Comparison of ENCODE assay signal across 21 cellular contexts in the genomic region with DNA sequence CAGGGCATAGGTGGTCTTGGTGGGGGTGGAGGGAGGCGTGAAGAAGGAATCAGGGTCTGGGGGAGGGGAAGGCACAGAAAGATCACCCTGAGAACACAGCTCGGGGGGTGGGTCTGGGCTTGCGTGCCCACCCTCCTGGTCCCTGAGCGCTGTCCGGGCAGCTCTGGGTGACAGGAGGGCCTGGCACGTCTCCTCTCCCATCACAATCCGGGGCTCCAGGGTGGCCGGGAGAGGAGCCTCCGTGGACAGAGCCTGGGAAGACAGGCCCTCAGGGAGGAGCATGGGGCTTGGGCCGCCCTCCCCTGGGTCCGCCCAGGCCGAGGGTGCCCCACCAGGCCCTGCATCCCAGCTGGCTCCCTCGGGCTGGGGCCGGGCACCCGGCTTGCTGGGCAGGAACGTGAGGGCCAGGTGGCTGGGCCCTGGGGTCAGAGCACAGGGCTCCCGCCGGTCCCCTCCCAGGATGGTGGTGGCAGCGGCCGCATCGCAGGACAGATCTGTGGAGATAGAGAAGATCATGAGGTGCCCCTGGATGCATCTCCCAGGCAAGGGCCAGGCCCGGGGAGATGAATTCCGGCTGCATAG.
"Had no signal": no experiment of that assay in that cellular context is flagged by ENCODE, and none has a peak within 500 bp of the region (broad histone marks: within the 10 kb centered on the region; RNA-seq: fewer than 3 reads in every experiment).

No MANE protein-coding gene starts in this region.

- H3K4me1 ChIP-seq: foreskin keratinocyte, parathyroid adenoma had no signal

- H3K79me2 ChIP-seq: parathyroid adenoma had no signal

- DNase-seq: activated CD4-positive, alpha-beta T cell treated with anti-CD3 and anti-CD28 coated beads, Interleukin-2, amount 50 U/mL, for 4 hours; activated CD8-positive, alpha-beta memory T cell treated with anti-CD3 and anti-CD28 coated beads for 24 hours; activated CD8-positive, alpha-beta memory T cell treated with anti-CD3 and anti-CD28 coated beads, Interleukin-2, amount 50 U/mL, for 4 hours; activated naive CD4-positive, alpha-beta T cell treated with Interleukin-2 at 50 U/mL for 16 hours; activated naive CD8-positive, alpha-beta T cell treated with anti-CD3 and anti-CD28 coated beads for 36 hours; activated T-cell treated with anti-CD3 and anti-CD28 coated beads, Interleukin-2, amount 50 U/mL, for 24 hours; effector memory CD4-positive, alpha-beta T cell; foreskin keratinocyte; left lung; naive thymus-derived CD4-positive, alpha-beta T cell; stimulated activated CD4-positive, alpha-beta T cell treated with anti-CD3 and anti-CD28 coated beads, Interleukin-2, amount 100 ng/mL, for 24 hours; T1000; upper lobe of left lung had no signal

- ATAC-seq: foreskin keratinocyte; left lung; naive thymus-derived CD4-positive, alpha-beta T cell; right cardiac atrium; stimulated activated effector memory CD8-positive, alpha-beta T cell treated with anti-CD3 and anti-CD28 coated beads, Interleukin-12 subunit alpha, Interleukin-12 subunit beta, amount 100 ng/mL, for 72 hours; WTC11 had no signal

- FAIRE-seq: bronchial epithelial cell had no signal

- H3K9ac ChIP-seq: parathyroid adenoma had no signal

- H3K4me3 Mint-ChIP-seq: activated naive CD8-positive, alpha-beta T cell treated with anti-CD3 and anti-CD28 coated beads for 36 hours; activated T-cell treated with anti-CD3 and anti-CD28 coated beads, Interleukin-2, amount 50 U/mL, for 24 hours; dendritic cell treated with granulocyte-macrophage colony-stimulating factor and Interleukin-4, amounts not matched to agents 40 ng/mL and 50 ng/mL, for 4 days; naive thymus-derived CD4-positive, alpha-beta T cell; stimulated activated effector memory CD8-positive, alpha-beta T cell treated with anti-CD3 and anti-CD28 coated beads, Interleukin-12 subunit alpha, Interleukin-12 subunit beta, amount 100 ng/mL, for 72 hours; T-helper 1 cell treated with Interleukin-12 subunit alpha and Interleukin-12 subunit beta and Interleukin-4 antibody, amounts not matched to agents 30 μg/mL and 1 μg/mL, for 36 hours; WTC11 had no signal

- H3K9me3 ChIP-seq: left lung, upper lobe of left lung had no signal

- H3K27me3 ChIP-seq: foreskin keratinocyte had no signal

- H2AFZ ChIP-seq: parathyroid adenoma had no signal

- H3K36me3 Mint-ChIP-seq: activated naive CD8-positive, alpha-beta T cell treated with anti-CD3 and anti-CD28 coated beads for 36 hours; naive thymus-derived CD4-positive, alpha-beta T cell; WTC11 had no signal

- H3K4me1 Mint-ChIP-seq: WTC11 had no signal

- H3K4me3 ChIP-seq: left lung, lung, upper lobe of left lung had no signal

- H3K27ac ChIP-seq: foreskin keratinocyte, left lung, parathyroid adenoma, upper lobe of left lung had no signal

- H3K36me3 ChIP-seq: left lung, upper lobe of left lung had no signal

- H3K9me3 Mint-ChIP-seq: activated naive CD8-positive, alpha-beta T cell treated with anti-CD3 and anti-CD28 coated beads for 36 hours; activated T-cell treated with anti-CD3 and anti-CD28 coated beads, Interleukin-2, amount 50 U/mL, for 24 hours; dendritic cell treated with granulocyte-macrophage colony-stimulating factor and Interleukin-4, amounts not matched to agents 40 ng/mL and 50 ng/mL, for 4 days; naive thymus-derived CD4-positive, alpha-beta T cell; stimulated activated effector memory CD8-positive, alpha-beta T cell treated with anti-CD3 and anti-CD28 coated beads, Interleukin-12 subunit alpha, Interleukin-12 subunit beta, amount 100 ng/mL, for 72 hours; T-helper 1 cell treated with Interleukin-12 subunit alpha and Interleukin-12 subunit beta and Interleukin-4 antibody, amounts not matched to agents 30 μg/mL and 1 μg/mL, for 36 hours; WTC11 had no signal

- H3K27ac Mint-ChIP-seq: activated naive CD8-positive, alpha-beta T cell treated with anti-CD3 and anti-CD28 coated beads for 36 hours; activated T-cell treated with anti-CD3 and anti-CD28 coated beads, Interleukin-2, amount 50 U/mL, for 24 hours; dendritic cell treated with granulocyte-macrophage colony-stimulating factor and Interleukin-4, amounts not matched to agents 40 ng/mL and 50 ng/mL, for 4 days; naive thymus-derived CD4-positive, alpha-beta T cell; stimulated activated effector memory CD8-positive, alpha-beta T cell treated with anti-CD3 and anti-CD28 coated beads, Interleukin-12 subunit alpha, Interleukin-12 subunit beta, amount 100 ng/mL, for 72 hours; T-helper 1 cell treated with Interleukin-12 subunit alpha and Interleukin-12 subunit beta and Interleukin-4 antibody, amounts not matched to agents 30 μg/mL and 1 μg/mL, for 36 hours; WTC11 had no signal
